8 cellular contexts compared by ENCODE assay signal in genomic region chr20:19784511-19785172, GRCh38. TPM values are rescaled to one million over a fixed set of nuclear protein-coding genes. Genes with fewer than 3 reads are reported as not detected.
DNase-seq lines count a peak whose midpoint lies in the region; ATAC-seq and TF ChIP-seq lines count a peak whose summit lies in the region.

No MANE protein-coding gene starts in this region.

- H3K36me3 Mint-ChIP-seq in chondrocyte (ENCODE audit: low read depth), result peaks cover 2% of the 10 kb centered on the region
- no peaks in the 10 kb centered on the region for H3K36me3 Mint-ChIP-seq in stimulated activated effector memory CD8-positive, alpha-beta T cell treated with anti-CD3 and anti-CD28 coated beads, Interleukin-12 subunit alpha, Interleukin-12 subunit beta, amount 100 ng/mL, for 72 hours

- no peaks in the 10 kb centered on the region for H3K27me3 Mint-ChIP-seq in chondrocyte (ENCODE audit: low read depth)

- TF ChIP-seq CTCF in chondrocyte (IDR thresholded peaks at IDR 0.05), result peak; percentile 96

- peak overlapping the region; percentile 97 for H3K27ac Mint-ChIP-seq in chondrocyte (ENCODE audit: unreplicated experiment)
- no peak overlapping the region for H3K27ac Mint-ChIP-seq in stimulated activated effector memory CD8-positive, alpha-beta T cell treated with anti-CD3 and anti-CD28 coated beads, Interleukin-12 subunit alpha, Interleukin-12 subunit beta, amount 100 ng/mL, for 72 hours

- peaks cover 6% of the 10 kb centered on the region for H3K9me3 Mint-ChIP-seq in chondrocyte (ENCODE audit: low read depth)
- H3K9me3 Mint-ChIP-seq in stimulated activated effector memory CD8-positive, alpha-beta T cell treated with anti-CD3 and anti-CD28 coated beads, Interleukin-12 subunit alpha, Interleukin-12 subunit beta, amount 100 ng/mL, for 72 hours, result peaks cover 2% of the 10 kb centered on the region

- peak; percentile 3 to 55 (median 5) for DNase-seq in stimulated activated CD4-positive, alpha-beta T cell treated with anti-CD3 and anti-CD28 coated beads, Interleukin-12 subunit alpha, Interleukin-12 subunit beta, amount 100 ng/mL, for 48 hours (ENCODE audit: low read depth in 2 of 3, low spot score in 1 of 3)
- DNase-seq in stimulated activated CD4-positive, alpha-beta T cell treated with anti-CD3 and anti-CD28 coated beads, Interleukin-12 subunit alpha, Interleukin-12 subunit beta, amount 100 ng/mL, for 4 hours, result no peak
- DNase-seq in M059J (ENCODE audit: low read depth) (peak; percentile 98), RKO (ENCODE audit: low spot score) (peak; percentile 84), chondrocyte (ENCODE audit: low spot score) (peak; percentile 91), left kidney (ENCODE audit: low read depth, low spot score) (peak; percentile 94)
- DNase-seq in stimulated activated effector memory CD8-positive, alpha-beta T cell treated with anti-CD3 and anti-CD28 coated beads, Interleukin-12 subunit alpha, Interleukin-12 subunit beta, amount 100 ng/mL, for 72 hours (ENCODE audit: low spot score in 2 of 2), result peak in 1 of 2 donors; percentile 49

- peaks cover 68% of the 10 kb centered on the region for H3K4me1 Mint-ChIP-seq in chondrocyte (ENCODE audit: low read depth)
- no peaks in the 10 kb centered on the region for H3K4me1 Mint-ChIP-seq in stimulated activated effector memory CD8-positive, alpha-beta T cell treated with anti-CD3 and anti-CD28 coated beads, Interleukin-12 subunit alpha, Interleukin-12 subunit beta, amount 100 ng/mL, for 72 hours

- ATAC-seq in stimulated activated effector memory CD8-positive, alpha-beta T cell treated with anti-CD3 and anti-CD28 coated beads, Interleukin-12 subunit alpha, Interleukin-12 subunit beta, amount 100 ng/mL, for 72 hours, result peak; percentile 49
- ATAC-seq in HG03520 (IDR thresholded peaks at IDR 0.05; ENCODE audit: unreplicated experiment), result no peak

- H3K4me3 Mint-ChIP-seq in chondrocyte (ENCODE audit: unreplicated experiment), result peak overlapping the region; percentile 51
- H3K4me3 Mint-ChIP-seq in stimulated activated effector memory CD8-positive, alpha-beta T cell treated with anti-CD3 and anti-CD28 coated beads, Interleukin-12 subunit alpha, Interleukin-12 subunit beta, amount 100 ng/mL, for 72 hours, result no peak overlapping the region

RNA-seq across cellular contexts. Expression of gene RIN2, which starts 26.6 kb away (rescaled TPM):
- 56.6 and 59.6 TPM in 2 replicates for total RNA-seq in M059J (2014; rRNA removed; shearing (Covaris generic))
- total RNA-seq in chondrocyte, result 24.4 to 45.7 TPM (median 27.8 TPM) in 3 replicates
